ENCODE assay signal across 8 cellular contexts in genomic region chr14:77026166-77026929, GRCh38.
DNase-seq lines count a peak whose midpoint lies in the region; ATAC-seq and TF ChIP-seq lines count a peak whose summit lies in the region.

No MANE protein-coding gene starts in this region.

- H3K9me3 Mint-ChIP-seq in nephron progenitor cell: no peaks in the 10 kb centered on the region

- H3K27ac ChIP-seq in RWPE2 (ENCODE audit: poor library complexity, severe bottlenecking): peak overlapping the region; percentile 97

- DNase-seq in NCI-H524 (lab: John Stamatoyannopoulos, UW) (peak; percentile 42 to 71), NCI-H524 treated with DMSO at 0.1 percent for 48 hours (lab: John Stamatoyannopoulos, UW) (no peak), RWPE2 (ENCODE audit: low spot score) (no peak), epithelial cell of esophagus (ENCODE audit: low read depth) (peak; percentile 48), nephron progenitor cell (no peak), pons (ENCODE audit: low spot score) (no peak), OCI-M1 (lab: John Stamatoyannopoulos, UW) (no peak)

- peaks cover 68% of the 10 kb centered on the region for H3K4me1 Mint-ChIP-seq in nephron progenitor cell

- ATAC-seq in RWPE2 (ENCODE audit: low read depth) (peak; percentile 2; the same call in 1 of the 3 replicates), HG03039 (IDR thresholded peaks at IDR 0.05; ENCODE audit: unreplicated experiment) (no peak)

- peaks cover 12% of the 10 kb centered on the region for H3K27me3 Mint-ChIP-seq in nephron progenitor cell (ENCODE audit: low read depth, poor library complexity)

- H3K27me3 ChIP-seq in RWPE2 (ENCODE audit: insufficient read depth, poor library complexity, severe bottlenecking): no peaks in the 10 kb centered on the region

- H3K36me3 ChIP-seq in RWPE2 (ENCODE audit: low read depth): peaks cover 35% of the 10 kb centered on the region

- H3K4me3 Mint-ChIP-seq in nephron progenitor cell: peak overlapping the region; percentile 82

- peak overlapping the region; percentile 78 for H3K4me3 ChIP-seq in RWPE2 (ENCODE audit: severe bottlenecking)
- peak overlapping the region; percentile 68 for H3K4me3 ChIP-seq in epithelial cell of esophagus (ENCODE audit: low read length)

- peaks cover 37% of the 10 kb centered on the region for H3K4me1 ChIP-seq in RWPE2 (ENCODE audit: insufficient read depth, poor library complexity, severe bottlenecking)

- no peak overlapping the region for H3K27ac Mint-ChIP-seq in nephron progenitor cell

- H3K9me3 ChIP-seq in RWPE2 (ENCODE audit: severe bottlenecking): no peaks in the 10 kb centered on the region

- H3K36me3 Mint-ChIP-seq in nephron progenitor cell (ENCODE audit: low read depth): no peaks in the 10 kb centered on the region

- no peak for TF ChIP-seq CTCF in RWPE2 (IDR thresholded peaks at IDR 0.05; ENCODE audit: poor library complexity, severe bottlenecking)
- no peak for TF ChIP-seq CTCF in epithelial cell of esophagus (IDR thresholded peaks at IDR 0.05; ENCODE audit: insufficient read depth, low read depth, low read length, missing control alignments)
- no peak for TF ChIP-seq CTCF in nephron progenitor cell (IDR thresholded peaks at IDR 0.05)

Comparison
In these comparisons a context has a peak if more than half of its experiments do, and no peak if none do; other contexts are left out.
1. DNase-seq: peak in NCI-H524 (2 of 2) and epithelial cell of esophagus (single experiment); none in NCI-H524 treated with DMSO at 0.1 percent for 48 hours (single experiment), RWPE2 (single experiment), nephron progenitor cell (single experiment), pons (single experiment) and OCI-M1 (single experiment).